In genomic region chr1:67308136-67308535, GRCh38 we compare ENCODE assay signal across 10 cellular contexts. TPM values are rescaled to one million over a fixed set of nuclear protein-coding genes. Genes with fewer than 3 reads are reported as not detected.
DNase-seq lines count a peak whose midpoint lies in the region; TF ChIP-seq lines count a peak whose summit lies in the region.
"Had no signal": no experiment of that assay in that cellular context is flagged by ENCODE, and none has a peak within 500 bp of the region (broad histone marks: within the 10 kb centered on the region; RNA-seq: fewer than 3 reads in every experiment).

No MANE protein-coding gene starts in this region.

- TF ChIP-seq CTCF in lower leg skin (IDR thresholded peaks at IDR 0.05): no peak

- H3K79me1 ChIP-seq in mesendoderm (ENCODE audit: low read length): no peaks in the 10 kb centered on the region

- TF ChIP-seq POLR2A in lower leg skin (IDR thresholded peaks at IDR 0.05): no peak

- no peaks in the 10 kb centered on the region for H3K27me3 Mint-ChIP-seq in activated T-helper 1 cell treated with anti-CD3 and anti-CD28 coated beads, Interleukin-12 subunit alpha, Interleukin-12 subunit beta, Interleukin-2, Interleukin-4 antibody, amounts not matched to agents 30 ng/mL and 10 ng/mL and 1 ng/mL, durations not matched to agents 14 hours and 24 hours and 36 hours (ENCODE audit: insufficient read depth)

- no peak overlapping the region for H3K4ac ChIP-seq in mesendoderm (ENCODE audit: low read depth, low read length)

- peaks cover 9% of the 10 kb centered on the region for H3K27me3 ChIP-seq in mesendoderm (ENCODE audit: insufficient read depth, low read length, poor library complexity)

- H3K4me1 ChIP-seq in mesendoderm (ENCODE audit: control insufficient read depth, low read depth, low read length): no peaks in the 10 kb centered on the region
- H3K4me1 ChIP-seq: uterus had no signal

- H3K23ac ChIP-seq in mesendoderm (ENCODE audit: low read length): no peak overlapping the region

- H3K4me1 Mint-ChIP-seq in activated T-helper 1 cell treated with anti-CD3 and anti-CD28 coated beads, Interleukin-12 subunit alpha, Interleukin-12 subunit beta, Interleukin-2, Interleukin-4 antibody, amounts not matched to agents 30 ng/mL and 10 ng/mL and 1 ng/mL, durations not matched to agents 14 hours and 24 hours and 36 hours (ENCODE audit: low read depth): peaks cover 39% of the 10 kb centered on the region

- intact Hi-C loops in activated T-helper 1 cell treated with anti-CD3 and anti-CD28 coated beads, Interleukin-12 subunit alpha, Interleukin-12 subunit beta, Interleukin-2, Interleukin-4 antibody, amounts not matched to agents 30 ng/mL and 10 ng/mL and 1 ng/mL, durations not matched to agents 14 hours and 24 hours and 36 hours (cut with micrococcal nuclease): no loop called here
- intact Hi-C loops in lower leg skin (cut with DNase I; ENCODE audit: low total_unique reads): no loop called here

- peak overlapping the region; percentile 17 for H3K9ac ChIP-seq in mesendoderm (ENCODE audit: low read length)

- no peak overlapping the region for H3K56ac ChIP-seq in mesendoderm (ENCODE audit: low read length)

- H3K4me3 ChIP-seq in mesendoderm (ENCODE audit: low read length): peak overlapping the region; percentile 25
- H3K4me3 ChIP-seq in lower leg skin (ENCODE audit: low read depth, poor library complexity, severe bottlenecking): no peak overlapping the region
- H3K4me3 ChIP-seq: K562, uterus had no signal

- no CpG with 5 or more reads among the region's 15 CpGs for WGBS in mesendoderm (ENCODE audit: extremely low coverage, insufficient coverage, low lambda C conversion rate)
- WGBS in lower leg skin, 2 donors: 36% methylated on average over 15 of the region's 15 CpGs

- H3K18ac ChIP-seq in mesendoderm (ENCODE audit: low read length): no peak overlapping the region

- H2BK15ac ChIP-seq in mesendoderm (replicated peaks; ENCODE audit: low read depth): no peak overlapping the region

- H4K5ac ChIP-seq in mesendoderm (ENCODE audit: low read length): no peak overlapping the region

- H3K79me2 ChIP-seq in mesendoderm (ENCODE audit: control insufficient read depth, insufficient read depth, low read length): no peaks in the 10 kb centered on the region

- peak overlapping the region; percentile 100 for H3K27ac Mint-ChIP-seq in activated T-helper 1 cell treated with anti-CD3 and anti-CD28 coated beads, Interleukin-12 subunit alpha, Interleukin-12 subunit beta, Interleukin-2, Interleukin-4 antibody, amounts not matched to agents 30 ng/mL and 10 ng/mL and 1 ng/mL, durations not matched to agents 14 hours and 24 hours and 36 hours

- no peaks in the 10 kb centered on the region for H3K36me3 ChIP-seq in mesendoderm (ENCODE audit: control insufficient read depth, insufficient read depth, low read length)
- H3K36me3 ChIP-seq: uterus had no signal

- DNase-seq in stimulated activated CD4-positive, alpha-beta T cell treated with anti-CD3 and anti-CD28 coated beads, Interleukin-15, amount 100 ng/mL, for 24 hours: peak; percentile 31
- DNase-seq in stimulated activated CD4-positive, alpha-beta T cell treated with anti-CD3 and anti-CD28 coated beads, Interleukin-1b, Interleukin-23, amount 100 ng/mL, for 48 hours: no peak
- DNase-seq in activated T-helper 1 cell treated with anti-CD3 and anti-CD28 coated beads, Interleukin-12 subunit alpha, Interleukin-12 subunit beta, Interleukin-2, Interleukin-4 antibody, amounts not matched to agents 30 ng/mL and 10 ng/mL and 1 ng/mL, durations not matched to agents 14 hours and 24 hours and 36 hours (ENCODE audit: low spot score): no peak
- DNase-seq in mesendoderm: peak; percentile 10
- no peak for DNase-seq in effector CD4-positive, alpha-beta T cell
- no peak for DNase-seq in kidney tubule cell (ENCODE audit: low spot score)
- no peak for DNase-seq in cerebellar cortex (ENCODE audit: low spot score)
- no peak for DNase-seq in lower leg skin (ENCODE audit: low spot score in 2 of 2)
- DNase-seq: uterus had no signal

- H3K4me2 ChIP-seq in mesendoderm (ENCODE audit: low read length): peak overlapping the region; percentile 71

- no peaks in the 10 kb centered on the region for H3K9me3 Mint-ChIP-seq in activated T-helper 1 cell treated with anti-CD3 and anti-CD28 coated beads, Interleukin-12 subunit alpha, Interleukin-12 subunit beta, Interleukin-2, Interleukin-4 antibody, amounts not matched to agents 30 ng/mL and 10 ng/mL and 1 ng/mL, durations not matched to agents 14 hours and 24 hours and 36 hours

- H3K4me3 Mint-ChIP-seq in activated T-helper 1 cell treated with anti-CD3 and anti-CD28 coated beads, Interleukin-12 subunit alpha, Interleukin-12 subunit beta, Interleukin-2, Interleukin-4 antibody, amounts not matched to agents 30 ng/mL and 10 ng/mL and 1 ng/mL, durations not matched to agents 14 hours and 24 hours and 36 hours: peak overlapping the region; percentile 100

- no peak overlapping the region for H2BK5ac ChIP-seq in mesendoderm (ENCODE audit: low read length)

- no peak overlapping the region for H2BK120ac ChIP-seq in mesendoderm (ENCODE audit: low read depth, low read length)

- H3K36me3 Mint-ChIP-seq in activated T-helper 1 cell treated with anti-CD3 and anti-CD28 coated beads, Interleukin-12 subunit alpha, Interleukin-12 subunit beta, Interleukin-2, Interleukin-4 antibody, amounts not matched to agents 30 ng/mL and 10 ng/mL and 1 ng/mL, durations not matched to agents 14 hours and 24 hours and 36 hours (ENCODE audit: low read depth): peaks cover 50% of the 10 kb centered on the region

- no peak overlapping the region for H2AK5ac ChIP-seq in mesendoderm (ENCODE audit: low read length)

- no peak overlapping the region for H3K27ac ChIP-seq in mesendoderm (ENCODE audit: low read depth, low read length)
- H3K27ac ChIP-seq: uterus had no signal

- no peak overlapping the region for H4K8ac ChIP-seq in mesendoderm (ENCODE audit: low read depth, low read length)

RNA-seq across cellular contexts. Expression of gene IL12RB2, which starts 0.5 kb away (rescaled TPM):
- total RNA-seq in activated T-helper 1 cell treated with anti-CD3 and anti-CD28 coated beads, Interleukin-12 subunit alpha, Interleukin-12 subunit beta, Interleukin-2, Interleukin-4 antibody, amounts not matched to agents 30 ng/mL and 10 ng/mL and 1 ng/mL, durations not matched to agents 14 hours and 24 hours and 36 hours: 218 and 221 TPM in 2 replicates
- 1.5 TPM for polyA plus RNA-seq in mesendoderm (2013, experiment 1 of 2)
- 1.6 TPM for polyA plus RNA-seq in mesendoderm (2013, experiment 2 of 2)
- total RNA-seq in lower leg skin: 1 to 10 TPM in 3 of 4 donors, under 1 TPM in 1; 0.76 to 3.5 (median 2.2) TPM

Comparison
In these comparisons a context has a peak if more than half of its experiments do, and no peak if none do; other contexts are left out.
1. DNase-seq: peak in stimulated activated CD4-positive, alpha-beta T cell treated with anti-CD3 and anti-CD28 coated beads, Interleukin-15, amount 100 ng/mL, for 24 hours (single experiment) and mesendoderm (single experiment); none in stimulated activated CD4-positive, alpha-beta T cell treated with anti-CD3 and anti-CD28 coated beads, Interleukin-1b, Interleukin-23, amount 100 ng/mL, for 48 hours (single experiment), activated T-helper 1 cell treated with anti-CD3 and anti-CD28 coated beads, Interleukin-12 subunit alpha, Interleukin-12 subunit beta, Interleukin-2, Interleukin-4 antibody, amounts not matched to agents 30 ng/mL and 10 ng/mL and 1 ng/mL, durations not matched to agents 14 hours and 24 hours and 36 hours (single experiment), effector CD4-positive, alpha-beta T cell (single experiment), kidney tubule cell (single experiment), cerebellar cortex (single experiment) and lower leg skin (0 of 2).
2. RNA of gene IL12RB2, which starts 0.5 kb away (total RNA-seq): 218 to 221 TPM in activated T-helper 1 cell treated with anti-CD3 and anti-CD28 coated beads, Interleukin-12 subunit alpha, Interleukin-12 subunit beta, Interleukin-2, Interleukin-4 antibody, amounts not matched to agents 30 ng/mL and 10 ng/mL and 1 ng/mL, durations not matched to agents 14 hours and 24 hours and 36 hours; 0.76 to 3.5 TPM in lower leg skin; every median in the first group is over 10 times any median in the second.